In genomic region chr2:156505696-156506095, GRCh38 we compare ENCODE assay signal across 14 cellular contexts.
DNase-seq lines count a peak whose midpoint lies in the region; ATAC-seq and TF ChIP-seq lines count a peak whose summit lies in the region.
"Had no signal": no experiment of that assay in that cellular context is flagged by ENCODE, and none has a peak within 500 bp of the region (broad histone marks: within the 10 kb centered on the region; RNA-seq: fewer than 3 reads in every experiment).

No MANE protein-coding gene starts in this region.

- DNase-seq in GM20000 (ENCODE audit: low spot score) (peak; percentile 10), tibial nerve (ENCODE audit: low spot score in 2 of 2) (no peak), right cardiac atrium (no peak), D341Med (ENCODE audit: low spot score) (no peak)
- no peak for DNase-seq in activated naive CD4-positive, alpha-beta T cell treated with Interleukin-2 at 50 U/mL for 16 hours
- DNase-seq: activated T-cell treated with anti-CD3 and anti-CD28 coated beads, Interleukin-2, amount 50 U/mL, for 1 hour; GM23248; MG63; PC-9 had no signal

- H3K27ac ChIP-seq in tibial nerve (no peak overlapping the region), right cardiac atrium (ENCODE audit: low read length) (no peak overlapping the region)
- H3K27ac ChIP-seq: GM23248, parathyroid adenoma, PC-9, vagina had no signal

- no peak for TF ChIP-seq EP300 in tibial nerve (IDR thresholded peaks at IDR 0.05)

- H3K4me3 ChIP-seq in tibial nerve (no peak overlapping the region), right cardiac atrium (ENCODE audit: low read length) (no peak overlapping the region)
- H3K4me3 ChIP-seq: GM23248, MG63, PC-9, vagina had no signal

- ATAC-seq in GM18508 (IDR thresholded peaks at IDR 0.05; ENCODE audit: insufficient read depth, unreplicated experiment) (peak; percentile 84), HG02938 (IDR thresholded peaks at IDR 0.05; ENCODE audit: unreplicated experiment) (peak; percentile 90), HG03521 (IDR thresholded peaks at IDR 0.05; ENCODE audit: unreplicated experiment) (peak; percentile 71), right cardiac atrium (no peak)

- peaks cover 0 to 11% (median 0%) of the 10 kb centered on the region in 3 donors for H3K36me3 ChIP-seq in tibial nerve
- H3K36me3 ChIP-seq: MG63, vagina had no signal

- intact Hi-C loops in right cardiac atrium (cut with DNase I), result no loop called here

- H3K9me3 ChIP-seq in tibial nerve, result no peaks in the 10 kb centered on the region
- H3K9me3 ChIP-seq in right cardiac atrium (ENCODE audit: control insufficient read depth, low read length), result no peaks in the 10 kb centered on the region
- H3K9me3 ChIP-seq: MG63, vagina had no signal

- H3K27me3 ChIP-seq in tibial nerve (no peaks in the 10 kb centered on the region), right cardiac atrium (ENCODE audit: control insufficient read depth, insufficient read depth) (no peaks in the 10 kb centered on the region)
- H3K27me3 ChIP-seq: MG63, vagina had no signal

- H3K4me1 ChIP-seq in tibial nerve (peaks cover 0 to 3% (median 0%) of the 10 kb centered on the region in 4 donors), right cardiac atrium (ENCODE audit: control insufficient read depth, insufficient read depth, low read length) (no peaks in the 10 kb centered on the region)
- H3K4me1 ChIP-seq: parathyroid adenoma, vagina had no signal

- TF ChIP-seq CTCF in GM20000 (IDR thresholded peaks at IDR 0.05; ENCODE audit: extremely low read depth, missing control alignments), result no peak
- TF ChIP-seq CTCF in tibial nerve (IDR thresholded peaks at IDR 0.05), result no peak

- TF ChIP-seq POLR2A in tibial nerve (IDR thresholded peaks at IDR 0.05), result no peak

Comparison
In these comparisons a context has a peak if more than half of its experiments do, and no peak if none do; other contexts are left out.
1. ATAC-seq: peak in GM18508 (single experiment), HG02938 (single experiment) and HG03521 (single experiment); none in right cardiac atrium (0 of 2).